1 cellular context compared by ENCODE assay signal in genomic region chr1:21619041-21619947, GRCh38.
TF ChIP-seq lines count a peak whose summit lies in the region.

No MANE protein-coding gene starts in this region.

TF ChIP-seq in K562, 482 proteins besides CTCF, POLR2A, EP300 and RAD21 (continued from another document):
- TF ChIP-seq ZBTB40 (IDR thresholded peaks at IDR 0.05) (0 out of 2 replicates have a peak, but pooled peaks have one; percentile 34), ZBTB40 (CRISPR knock-in tag; IDR thresholded peaks at IDR 0.05) (no peak), FOXA3 (CRISPR knock-in tag; conservative IDR thresholded peaks at IDR 0.05 in 1 of 2, IDR thresholded peaks at IDR 0.05 in 1 of 2) (peak in 1 of 2 experiments; percentile 46; a peak in 1 of 4 replicates), MCM3 (IDR thresholded peaks at IDR 0.05) (no peak), SMARCE1 (IDR thresholded peaks at IDR 0.05) (0 out of 2 replicates have a peak, but pooled peaks have one; percentile 55), ZNF197 (CRISPR knock-in tag; IDR thresholded peaks at IDR 0.05; ENCODE audit: low read depth) (0 out of 2 replicates have a peak, but pooled peaks have one; percentile 38), YBX1 (IDR thresholded peaks at IDR 0.05) (no peak), ZKSCAN1 (IDR thresholded peaks at IDR 0.05; ENCODE audit: low read depth, low read length) (no peak), ZBTB7A (IDR thresholded peaks at IDR 0.05; ENCODE audit: borderline replicate concordance, control insufficient read depth, low read depth, low read length) (peak; percentile 53; the same call in 1 of the 2 replicates), HDAC1 (IDR thresholded peaks at IDR 0.05) (peak in 1 of 2 experiments; percentile 74; a peak in 2 of 4 replicates), SMAD4 (CRISPR knock-in tag; conservative IDR thresholded peaks at IDR 0.05) (peak; percentile 73), POLR2G (IDR thresholded peaks at IDR 0.05; ENCODE audit: low read depth, low read length) (peak; percentile 79), CBFA2T3 (IDR thresholded peaks at IDR 0.05) (peak; percentile 67)
